Comparison of ENCODE assay signal across 10 cellular contexts in the genomic region with DNA sequence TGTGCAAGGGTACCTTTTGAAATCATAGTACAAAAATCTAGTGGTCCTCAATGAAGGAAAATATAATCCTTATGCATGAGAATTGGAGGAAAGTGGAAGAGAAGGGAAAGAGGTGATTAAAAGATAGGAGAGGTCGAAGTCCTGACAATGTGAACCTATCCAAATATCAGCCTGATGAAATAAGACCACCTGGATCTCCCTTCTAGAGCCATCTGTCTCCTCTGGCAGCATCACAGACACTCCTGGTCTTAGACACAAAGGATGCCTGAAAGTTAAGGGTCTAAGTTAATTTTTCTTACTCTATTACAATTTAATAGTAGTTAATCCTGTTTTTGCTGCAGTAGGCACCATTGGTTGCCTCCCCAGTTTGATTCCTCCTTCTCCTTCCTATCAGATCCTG. TPM values are rescaled to one million over a fixed set of nuclear protein-coding genes. Genes with fewer than 3 reads are reported as not detected.
"Had no signal": no experiment of that assay in that cellular context is flagged by ENCODE, and none has a peak within 500 bp of the region (broad histone marks: within the 10 kb centered on the region; RNA-seq: fewer than 3 reads in every experiment).

No MANE protein-coding gene starts in this region.

- FAIRE-seq: H1, H54 had no signal

- H3K4me3 ChIP-seq: GM23248, GM23338, HAP-1 had no signal

- H3K27ac Mint-ChIP-seq: GM23338, H9, HFFc6 had no signal

- DNase-seq: GM23248, GOT3, H7, H9, HCEC 1CT, HFFc6 had no signal

- H3K27ac ChIP-seq: GM23248 had no signal

- H3K9ac ChIP-seq: GM23248 had no signal

- H3K9me3 ChIP-seq: HAP-1 had no signal

- H3K4me1 ChIP-seq: HAP-1 had no signal

- H3K36me3 ChIP-seq: HAP-1 had no signal

- H3K4me1 Mint-ChIP-seq: GM23338, H9 had no signal

- H3K9me3 Mint-ChIP-seq: GM23338, H9, HFFc6 had no signal

- H3K4me2 ChIP-seq: GM23338 had no signal

- H2AFZ ChIP-seq: GM23248, GM23338 had no signal

- H3K4me3 Mint-ChIP-seq: GM23338, H9, HFFc6 had no signal

RNA-seq across cellular contexts. Expression of a gene that starts 17.3 kb away (rescaled TPM):
- total RNA-seq: GM23248, GM23338, H1, H7, H9, HFFc6 had no signal
- polyA plus RNA-seq: GM23248, GM23338 had no signal
